2 cellular contexts compared by ENCODE assay signal in the genomic region with DNA sequence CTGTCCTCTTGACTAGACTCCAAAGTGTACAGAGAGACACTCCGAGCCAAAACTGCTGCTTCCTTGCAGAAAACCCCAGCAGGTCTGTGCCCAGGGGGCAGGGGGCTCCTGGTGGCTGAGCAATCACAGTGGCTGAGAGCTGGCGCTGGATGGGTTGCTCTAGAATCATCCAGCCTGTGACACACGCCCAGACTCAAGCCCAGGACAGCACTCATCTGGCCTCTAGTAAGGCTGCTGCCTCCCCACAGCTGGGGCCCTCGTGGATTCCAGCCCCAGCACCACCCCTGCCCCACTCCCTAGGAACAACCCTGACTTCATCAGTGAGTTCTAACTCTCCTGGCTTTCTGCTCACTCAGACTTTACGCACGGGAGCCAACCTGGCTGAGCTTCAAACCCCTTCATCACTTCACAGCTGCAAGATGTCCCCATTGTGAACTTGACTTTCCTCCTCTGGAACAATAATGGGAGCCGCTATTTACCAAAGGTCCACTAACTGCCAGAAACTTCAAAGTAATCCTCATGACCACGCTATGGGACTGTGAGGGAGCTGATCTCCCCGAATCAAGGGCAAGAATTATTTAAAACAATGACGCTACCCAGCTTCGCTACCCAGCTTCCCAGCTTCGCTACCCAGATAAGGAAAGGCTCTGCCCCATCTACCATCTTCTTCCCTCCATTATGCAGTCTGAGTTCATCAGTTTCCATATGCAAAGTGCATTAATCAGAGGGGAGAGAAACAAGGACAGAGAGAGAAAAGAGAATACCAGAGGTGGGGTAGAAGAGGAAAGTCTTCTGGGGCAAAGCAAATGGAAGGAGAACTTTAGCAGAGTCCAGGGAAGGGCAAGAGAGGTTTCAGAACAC.
TF ChIP-seq lines count a peak whose summit lies in the region.

No MANE protein-coding gene starts in this region.

TF ChIP-seq in HepG2, 621 proteins besides CTCF, POLR2A, EP300 and RAD21 (continues in another document):
- TF ChIP-seq ZNF616 (CRISPR knock-in tag; IDR thresholded peaks at IDR 0.05; ENCODE audit: low read depth), result no peak
- TF ChIP-seq ZNF672 (CRISPR knock-in tag; IDR thresholded peaks at IDR 0.05), result no peak
- TF ChIP-seq ZNF589 (CRISPR knock-in tag; conservative IDR thresholded peaks at IDR 0.05), result no peak
- TF ChIP-seq RXRA (CRISPR knock-in tag; IDR thresholded peaks at IDR 0.05), result peak; percentile 74
- peak; percentile 78; the same call in 1 of the 2 replicates for TF ChIP-seq ZNF180 (CRISPR knock-in tag; IDR thresholded peaks at IDR 0.05; ENCODE audit: borderline replicate concordance, low read depth)
- TF ChIP-seq KDM4B (CRISPR knock-in tag; IDR thresholded peaks at IDR 0.05), result no peak; the same call in 1 of the 2 replicates
- TF ChIP-seq, protein P1, sequence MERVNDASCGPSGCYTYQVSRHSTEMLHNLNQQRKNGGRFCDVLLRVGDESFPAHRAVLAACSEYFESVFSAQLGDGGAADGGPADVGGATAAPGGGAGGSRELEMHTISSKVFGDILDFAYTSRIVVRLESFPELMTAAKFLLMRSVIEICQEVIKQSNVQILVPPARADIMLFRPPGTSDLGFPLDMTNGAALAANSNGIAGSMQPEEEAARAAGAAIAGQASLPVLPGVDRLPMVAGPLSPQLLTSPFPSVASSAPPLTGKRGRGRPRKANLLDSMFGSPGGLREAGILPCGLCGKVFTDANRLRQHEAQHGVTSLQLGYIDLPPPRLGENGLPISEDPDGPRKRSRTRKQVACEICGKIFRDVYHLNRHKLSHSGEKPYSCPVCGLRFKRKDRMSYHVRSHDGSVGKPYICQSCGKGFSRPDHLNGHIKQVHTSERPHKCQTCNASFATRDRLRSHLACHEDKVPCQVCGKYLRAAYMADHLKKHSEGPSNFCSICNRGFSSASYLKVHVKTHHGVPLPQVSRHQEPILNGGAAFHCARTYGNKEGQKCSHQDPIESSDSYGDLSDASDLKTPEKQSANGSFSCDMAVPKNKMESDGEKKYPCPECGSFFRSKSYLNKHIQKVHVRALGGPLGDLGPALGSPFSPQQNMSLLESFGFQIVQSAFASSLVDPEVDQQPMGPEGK (CRISPR knock-in tag; IDR thresholded peaks at IDR 0.05), result peak; percentile 48
- no peak for TF ChIP-seq ZNF430 (CRISPR knock-in tag; IDR thresholded peaks at IDR 0.05)
- TF ChIP-seq TOE1 (CRISPR knock-in tag; IDR thresholded peaks at IDR 0.05), result no peak
- TF ChIP-seq ZNF331 (CRISPR knock-in tag; IDR thresholded peaks at IDR 0.05), result peak; percentile 63
- no peak; the same call in 1 of the 2 replicates for TF ChIP-seq ZNF644 (CRISPR knock-in tag; IDR thresholded peaks at IDR 0.05; ENCODE audit: low read depth)
- no peak for TF ChIP-seq CBX2 (IDR thresholded peaks at IDR 0.05; ENCODE audit: low read depth, low read length)
- TF ChIP-seq CBX2 (CRISPR knock-in tag; IDR thresholded peaks at IDR 0.05; ENCODE audit: low read depth), result no peak
- TF ChIP-seq HOXA9 (CRISPR knock-in tag; IDR thresholded peaks at IDR 0.05; ENCODE audit: borderline replicate concordance), result 0 out of 2 replicates have a peak, but pooled peaks have one; percentile 33
- no peak for TF ChIP-seq ZNF678 (CRISPR knock-in tag; IDR thresholded peaks at IDR 0.05)
- TF ChIP-seq ZNF205 (CRISPR knock-in tag; IDR thresholded peaks at IDR 0.05), result 0 out of 2 replicates have a peak, but pooled peaks have one; percentile 28
- TF ChIP-seq, protein P2, sequence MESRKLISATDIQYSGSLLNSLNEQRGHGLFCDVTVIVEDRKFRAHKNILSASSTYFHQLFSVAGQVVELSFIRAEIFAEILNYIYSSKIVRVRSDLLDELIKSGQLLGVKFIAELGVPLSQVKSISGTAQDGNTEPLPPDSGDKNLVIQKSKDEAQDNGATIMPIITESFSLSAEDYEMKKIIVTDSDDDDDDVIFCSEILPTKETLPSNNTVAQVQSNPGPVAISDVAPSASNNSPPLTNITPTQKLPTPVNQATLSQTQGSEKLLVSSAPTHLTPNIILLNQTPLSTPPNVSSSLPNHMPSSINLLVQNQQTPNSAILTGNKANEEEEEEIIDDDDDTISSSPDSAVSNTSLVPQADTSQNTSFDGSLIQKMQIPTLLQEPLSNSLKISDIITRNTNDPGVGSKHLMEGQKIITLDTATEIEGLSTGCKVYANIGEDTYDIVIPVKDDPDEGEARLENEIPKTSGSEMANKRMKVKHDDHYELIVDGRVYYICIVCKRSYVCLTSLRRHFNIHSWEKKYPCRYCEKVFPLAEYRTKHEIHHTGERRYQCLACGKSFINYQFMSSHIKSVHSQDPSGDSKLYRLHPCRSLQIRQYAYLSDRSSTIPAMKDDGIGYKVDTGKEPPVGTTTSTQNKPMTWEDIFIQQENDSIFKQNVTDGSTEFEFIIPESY (CRISPR knock-in tag; IDR thresholded peaks at IDR 0.05), result no peak
- TF ChIP-seq, protein P3, sequence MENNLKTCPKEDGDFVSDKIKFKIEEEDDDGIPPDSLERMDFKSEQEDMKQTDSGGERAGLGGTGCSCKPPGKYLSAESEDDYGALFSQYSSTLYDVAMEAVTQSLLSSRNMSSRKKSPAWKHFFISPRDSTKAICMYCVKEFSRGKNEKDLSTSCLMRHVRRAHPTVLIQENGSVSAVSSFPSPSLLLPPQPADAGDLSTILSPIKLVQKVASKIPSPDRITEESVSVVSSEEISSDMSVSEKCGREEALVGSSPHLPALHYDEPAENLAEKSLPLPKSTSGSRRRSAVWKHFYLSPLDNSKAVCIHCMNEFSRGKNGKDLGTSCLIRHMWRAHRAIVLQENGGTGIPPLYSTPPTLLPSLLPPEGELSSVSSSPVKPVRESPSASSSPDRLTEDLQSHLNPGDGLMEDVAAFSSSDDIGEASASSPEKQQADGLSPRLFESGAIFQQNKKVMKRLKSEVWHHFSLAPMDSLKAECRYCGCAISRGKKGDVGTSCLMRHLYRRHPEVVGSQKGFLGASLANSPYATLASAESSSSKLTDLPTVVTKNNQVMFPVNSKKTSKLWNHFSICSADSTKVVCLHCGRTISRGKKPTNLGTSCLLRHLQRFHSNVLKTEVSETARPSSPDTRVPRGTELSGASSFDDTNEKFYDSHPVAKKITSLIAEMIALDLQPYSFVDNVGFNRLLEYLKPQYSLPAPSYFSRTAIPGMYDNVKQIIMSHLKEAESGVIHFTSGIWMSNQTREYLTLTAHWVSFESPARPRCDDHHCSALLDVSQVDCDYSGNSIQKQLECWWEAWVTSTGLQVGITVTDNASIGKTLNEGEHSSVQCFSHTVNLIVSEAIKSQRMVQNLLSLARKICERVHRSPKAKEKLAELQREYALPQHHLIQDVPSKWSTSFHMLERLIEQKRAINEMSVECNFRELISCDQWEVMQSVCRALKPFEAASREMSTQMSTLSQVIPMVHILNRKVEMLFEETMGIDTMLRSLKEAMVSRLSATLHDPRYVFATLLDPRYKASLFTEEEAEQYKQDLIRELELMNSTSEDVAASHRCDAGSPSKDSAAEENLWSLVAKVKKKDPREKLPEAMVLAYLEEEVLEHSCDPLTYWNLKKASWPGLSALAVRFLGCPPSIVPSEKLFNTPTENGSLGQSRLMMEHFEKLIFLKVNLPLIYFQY (CRISPR knock-in tag; IDR thresholded peaks at IDR 0.05; ENCODE audit: borderline replicate concordance), result no peak
- no peak for TF ChIP-seq PAX8 (CRISPR knock-in tag; IDR thresholded peaks at IDR 0.05; ENCODE audit: borderline replicate concordance)
- TF ChIP-seq, protein P4, sequence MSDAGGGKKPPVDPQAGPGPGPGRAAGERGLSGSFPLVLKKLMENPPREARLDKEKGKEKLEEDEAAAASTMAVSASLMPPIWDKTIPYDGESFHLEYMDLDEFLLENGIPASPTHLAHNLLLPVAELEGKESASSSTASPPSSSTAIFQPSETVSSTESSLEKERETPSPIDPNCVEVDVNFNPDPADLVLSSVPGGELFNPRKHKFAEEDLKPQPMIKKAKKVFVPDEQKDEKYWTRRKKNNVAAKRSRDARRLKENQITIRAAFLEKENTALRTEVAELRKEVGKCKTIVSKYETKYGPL (CRISPR knock-in tag; IDR thresholded peaks at IDR 0.05), result no peak
- no peak for TF ChIP-seq THYN1 (CRISPR knock-in tag; IDR thresholded peaks at IDR 0.05; ENCODE audit: borderline replicate concordance, low read depth)

TF ChIP-seq in GM12891, 5 proteins besides CTCF, POLR2A, EP300 and RAD21:
- no peak for TF ChIP-seq POU2F2 (IDR thresholded peaks at IDR 0.05; ENCODE audit: low read depth, low read length)
- no peak for TF ChIP-seq PAX5 (IDR thresholded peaks at IDR 0.05; ENCODE audit: insufficient read depth, low read length, severe bottlenecking)
- no peak for TF ChIP-seq SPI1 (IDR thresholded peaks at IDR 0.05; ENCODE audit: low read depth, low read length)
- TF ChIP-seq POLR2AphosphoS5 (IDR thresholded peaks at IDR 0.05; ENCODE audit: low read depth, low read length), result no peak
- TF ChIP-seq TAF1 (IDR thresholded peaks at IDR 0.05; ENCODE audit: low read depth, low read length), result no peak
